ENCODE assay signal across 11 cellular contexts in genomic region chr17:57911834-57912673, GRCh38. TPM values are rescaled to one million over a fixed set of nuclear protein-coding genes. Genes with fewer than 3 reads are reported as not detected.
DNase-seq lines count a peak whose midpoint lies in the region; ATAC-seq and TF ChIP-seq lines count a peak whose summit lies in the region.
"Had no signal": no experiment of that assay in that cellular context is flagged by ENCODE, and none has a peak within 500 bp of the region (broad histone marks: within the 10 kb centered on the region; RNA-seq: fewer than 3 reads in every experiment).

No MANE protein-coding gene starts in this region.

- H3K27ac ChIP-seq in colonic mucosa: peak overlapping the region; percentile 60
- H3K27ac ChIP-seq: BLaER1 treated with 17β-estradiol and CSF1 and Interleukin-3, amounts not matched to agents 10 nM and 100 nM had no signal

- H3K4me3 Mint-ChIP-seq in activated T-cell treated with anti-CD3 and anti-CD28 coated beads, Interleukin-2, amount 50 U/mL, for 4 hours: no peak overlapping the region
- H3K4me3 Mint-ChIP-seq: central memory CD8-positive, alpha-beta T cell; IgD-negative memory B cell had no signal

- peak overlapping the region in 1 of 2 donors; percentile 76 for H3K9ac ChIP-seq in colonic mucosa (ENCODE audit: low read depth in 2 of 2, low read length in 2 of 2)
- H3K9ac ChIP-seq: BLaER1 treated with 17β-estradiol and CSF1 and Interleukin-3, amounts not matched to agents 10 nM and 100 nM had no signal

- TF ChIP-seq CTCF in AG10803 (conservative IDR thresholded peaks at IDR 0.05; ENCODE audit: low read length) (no peak), colonic mucosa (IDR thresholded peaks at IDR 0.05) (no peak)

- H3K4me1 ChIP-seq in colonic mucosa: peaks cover 12% of the 10 kb centered on the region

- no peaks in the 10 kb centered on the region for H3K36me3 Mint-ChIP-seq in activated T-cell treated with anti-CD3 and anti-CD28 coated beads, Interleukin-2, amount 50 U/mL, for 4 hours (ENCODE audit: insufficient read depth)
- H3K36me3 Mint-ChIP-seq: IgD-negative memory B cell had no signal

- peaks cover 1% of the 10 kb centered on the region for H3K27me3 Mint-ChIP-seq in activated T-cell treated with anti-CD3 and anti-CD28 coated beads, Interleukin-2, amount 50 U/mL, for 4 hours (ENCODE audit: low read depth)

- H3K9me3 ChIP-seq in colonic mucosa: no peaks in the 10 kb centered on the region
- H3K9me3 ChIP-seq: BLaER1 treated with 17β-estradiol and CSF1 and Interleukin-3, amounts not matched to agents 10 nM and 100 nM had no signal

- DNase-seq in AG10803 (ENCODE audit: low read depth) (peak; percentile 79), NCI-H2107 treated with DMSO at 0.1 percent for 48 hours (lab: John Stamatoyannopoulos, UW; ENCODE audit: unreplicated experiment) (peak; percentile 79), colonic mucosa (peak; percentile 96), middle frontal gyrus (ENCODE audit: extremely low spot score, low spot score) (peak; percentile 67), germinal center (ENCODE audit: low spot score) (no peak)
- DNase-seq in activated T-cell treated with anti-CD3 and anti-CD28 coated beads, Interleukin-2, amount 50 U/mL, for 4 hours: no peak

- H3K36me3 ChIP-seq in colonic mucosa: no peaks in the 10 kb centered on the region
- H3K36me3 ChIP-seq: BLaER1 treated with 17β-estradiol and CSF1 and Interleukin-3, amounts not matched to agents 10 nM and 100 nM had no signal

- H3K27me3 ChIP-seq in colonic mucosa: no peaks in the 10 kb centered on the region
- H3K27me3 ChIP-seq: BLaER1 treated with 17β-estradiol and CSF1 and Interleukin-3, amounts not matched to agents 10 nM and 100 nM had no signal

- H3K4me3 ChIP-seq in AG10803 (ENCODE audit: low read length) (no peak overlapping the region), colonic mucosa (no peak overlapping the region)
- H3K4me3 ChIP-seq: BLaER1 treated with 17β-estradiol and CSF1 and Interleukin-3, amounts not matched to agents 10 nM and 100 nM had no signal

- intact Hi-C loops in colonic mucosa (cut with DNase I): no loop called here

- ATAC-seq in GM19324 (IDR thresholded peaks at IDR 0.05; ENCODE audit: low FRiP score, unreplicated experiment): no peak
- ATAC-seq in HG03039 (IDR thresholded peaks at IDR 0.05; ENCODE audit: unreplicated experiment): no peak
- no peak for ATAC-seq in activated T-cell treated with anti-CD3 and anti-CD28 coated beads, Interleukin-2, amount 50 U/mL, for 4 hours

- H3K4me1 Mint-ChIP-seq in activated T-cell treated with anti-CD3 and anti-CD28 coated beads, Interleukin-2, amount 50 U/mL, for 4 hours (ENCODE audit: low read depth): no peaks in the 10 kb centered on the region
- H3K4me1 Mint-ChIP-seq: central memory CD8-positive, alpha-beta T cell had no signal

- H3K9me3 Mint-ChIP-seq in activated T-cell treated with anti-CD3 and anti-CD28 coated beads, Interleukin-2, amount 50 U/mL, for 4 hours: no peaks in the 10 kb centered on the region
- H3K9me3 Mint-ChIP-seq: central memory CD8-positive, alpha-beta T cell; IgD-negative memory B cell had no signal

RNA-seq across cellular contexts. Expression of gene CUEDC1, which starts 43.2 kb away (rescaled TPM):
- total RNA-seq in colonic mucosa: 10 to 100 TPM; 14.7 to 15.2 TPM
- total RNA-seq in activated T-cell treated with anti-CD3 and anti-CD28 coated beads, Interleukin-2, amount 50 U/mL, for 4 hours: under 1 TPM; 0.41 to 0.63 (median 0.58) TPM

Comparison
In these comparisons a context has a peak if more than half of its experiments do, and no peak if none do; other contexts are left out.
1. DNase-seq: peak in AG10803 (single experiment), NCI-H2107 treated with DMSO at 0.1 percent for 48 hours (single experiment), colonic mucosa (single experiment) and middle frontal gyrus (single experiment); none in germinal center (single experiment) and activated T-cell treated with anti-CD3 and anti-CD28 coated beads, Interleukin-2, amount 50 U/mL, for 4 hours (single experiment).
2. RNA of gene CUEDC1, which starts 43.2 kb away (total RNA-seq): 14.7 to 15.2 TPM in colonic mucosa; 0.41 to 0.63 TPM in activated T-cell treated with anti-CD3 and anti-CD28 coated beads, Interleukin-2, amount 50 U/mL, for 4 hours; every median in the first group is over 4 times any median in the second.